Comparison of ENCODE assay signal across 1 cellular context in genomic region chr2:190179754-190180312, GRCh38.
A peak's percentile ranks its signal among the peaks of the same experiment; 100 is the strongest.
TF ChIP-seq lines count a peak whose summit lies in the region.

No MANE protein-coding gene starts in this region.

TF ChIP-seq in HepG2, 621 proteins besides CTCF, POLR2A, EP300 and RAD21 (continued from another document and continues in another):
- peak; percentile 94 for TF ChIP-seq SNAPC4 (CRISPR knock-in tag; IDR thresholded peaks at IDR 0.05)
- TF ChIP-seq FOXJ3 (CRISPR knock-in tag; IDR thresholded peaks at IDR 0.05; ENCODE audit: borderline replicate concordance), result no peak
- no peak for TF ChIP-seq ZNF724P (CRISPR knock-in tag; IDR thresholded peaks at IDR 0.05; ENCODE audit: borderline replicate concordance)
- no peak for TF ChIP-seq SOX5 (CRISPR knock-in tag; IDR thresholded peaks at IDR 0.05; ENCODE audit: borderline replicate concordance)
- TF ChIP-seq ZNF850 (CRISPR knock-in tag; conservative IDR thresholded peaks at IDR 0.05), result no peak
- no peak; the same call in 1 of the 2 replicates for TF ChIP-seq MXD1 (CRISPR knock-in tag; IDR thresholded peaks at IDR 0.05)
- no peak for TF ChIP-seq ZC3H4 (CRISPR knock-in tag; IDR thresholded peaks at IDR 0.05; ENCODE audit: borderline replicate concordance)
- TF ChIP-seq KAT2B (IDR thresholded peaks at IDR 0.05; ENCODE audit: borderline replicate concordance, low read depth, low read length), result no peak
- TF ChIP-seq PRDM10 (CRISPR knock-in tag; IDR thresholded peaks at IDR 0.05; ENCODE audit: low read depth), result no peak; the same call in 1 of the 2 replicates
- TF ChIP-seq ZFYVE20 (CRISPR knock-in tag; IDR thresholded peaks at IDR 0.05; ENCODE audit: borderline replicate concordance, low read depth), result no peak
- no peak for TF ChIP-seq ZNF124 (CRISPR knock-in tag; IDR thresholded peaks at IDR 0.05)
- TF ChIP-seq ETS1 (CRISPR knock-in tag; IDR thresholded peaks at IDR 0.05), result no peak
- no peak for TF ChIP-seq MEIS2 (CRISPR knock-in tag; IDR thresholded peaks at IDR 0.05)
- TF ChIP-seq ZFP36L1 (CRISPR knock-in tag; IDR thresholded peaks at IDR 0.05), result peak; percentile 82
- no peak for TF ChIP-seq ZNF30 (CRISPR knock-in tag; IDR thresholded peaks at IDR 0.05)
- TF ChIP-seq ZNF790 (CRISPR knock-in tag; IDR thresholded peaks at IDR 0.05; ENCODE audit: borderline replicate concordance), result no peak; the same call in 1 of the 2 replicates
- no peak; the same call in 1 of the 2 replicates for TF ChIP-seq ZNF510 (CRISPR knock-in tag; IDR thresholded peaks at IDR 0.05; ENCODE audit: low read depth)
- TF ChIP-seq PAWR (CRISPR knock-in tag; IDR thresholded peaks at IDR 0.05; ENCODE audit: borderline replicate concordance), result no peak
- TF ChIP-seq ZC3H13 (CRISPR knock-in tag; IDR thresholded peaks at IDR 0.05), result no peak
- TF ChIP-seq CHCHD3 (CRISPR knock-in tag; IDR thresholded peaks at IDR 0.05), result no peak
- peak; percentile 95 for TF ChIP-seq ZNF329 (CRISPR knock-in tag; IDR thresholded peaks at IDR 0.05; ENCODE audit: low read depth)
- TF ChIP-seq CBFB (CRISPR knock-in tag; IDR thresholded peaks at IDR 0.05), result no peak
- TF ChIP-seq ZZZ3 (CRISPR knock-in tag; IDR thresholded peaks at IDR 0.05; ENCODE audit: borderline replicate concordance), result peak; percentile 57; the same call in 1 of the 2 replicates
- TF ChIP-seq MXD4 (CRISPR knock-in tag; IDR thresholded peaks at IDR 0.05), result peak; percentile 16; the same call in 1 of the 2 replicates
- TF ChIP-seq FOXK1 (CRISPR knock-in tag; IDR thresholded peaks at IDR 0.05; ENCODE audit: borderline replicate concordance, low read depth), result no peak
- TF ChIP-seq ZNF572 (CRISPR knock-in tag; IDR thresholded peaks at IDR 0.05), result peak; percentile 59; the same call in 1 of the 2 replicates
- no peak for TF ChIP-seq ZNF768 (CRISPR knock-in tag; IDR thresholded peaks at IDR 0.05)
- TF ChIP-seq ARID2 (CRISPR knock-in tag; IDR thresholded peaks at IDR 0.05; ENCODE audit: borderline replicate concordance), result peak; percentile 73; the same call in 1 of the 2 replicates
- no peak for TF ChIP-seq ZSCAN25 (CRISPR knock-in tag; IDR thresholded peaks at IDR 0.05)
- 0 out of 2 replicates have a peak, but pooled peaks have one; percentile 42 for TF ChIP-seq KLF15 (CRISPR knock-in tag; IDR thresholded peaks at IDR 0.05; ENCODE audit: borderline replicate concordance)
- TF ChIP-seq ZNF503 (CRISPR knock-in tag; IDR thresholded peaks at IDR 0.05), result no peak
- TF ChIP-seq ZNF407 (CRISPR knock-in tag; IDR thresholded peaks at IDR 0.05; ENCODE audit: not compliant biosample characterization), result peak; percentile 27
